Comparison of ENCODE assay signal across 8 cellular contexts in the genomic region with DNA sequence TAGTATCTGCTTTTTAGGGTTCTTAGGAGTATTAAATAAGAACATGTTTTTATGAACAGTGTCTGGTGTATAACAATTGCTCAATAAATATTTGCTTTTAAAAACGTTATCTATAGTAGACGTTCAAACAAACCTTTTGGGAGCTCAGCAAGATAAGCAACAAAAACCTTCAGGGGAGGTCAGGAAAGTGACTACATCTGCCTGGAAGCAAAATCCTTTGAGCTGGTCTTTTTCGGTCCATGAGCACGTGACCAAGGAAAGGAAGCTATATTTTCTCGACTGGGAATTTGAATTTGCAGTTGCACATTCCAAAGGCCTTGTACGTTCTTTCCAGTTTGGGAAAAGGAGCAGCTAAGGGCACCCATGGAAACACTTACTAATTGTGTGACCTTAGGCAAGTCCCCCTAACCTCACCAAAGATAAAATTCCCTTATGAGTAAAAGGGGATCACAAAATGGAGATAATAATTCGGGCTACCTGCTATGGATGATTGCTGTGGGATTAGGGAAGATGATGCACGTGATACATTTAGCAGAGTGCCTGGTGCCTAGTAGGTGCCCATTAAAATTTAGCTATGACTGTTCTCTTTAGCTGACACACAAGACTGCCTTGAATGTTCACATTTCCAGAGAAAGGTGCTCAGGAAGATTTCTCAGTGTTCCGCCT. TPM values are rescaled to one million over a fixed set of nuclear protein-coding genes. Genes with fewer than 3 reads are reported as not detected.
DNase-seq lines count a peak whose midpoint lies in the region; ATAC-seq lines count a peak whose summit lies in the region.

No MANE protein-coding gene starts in this region.

- no peaks in the 10 kb centered on the region for H3K27me3 ChIP-seq in CD4-positive, alpha-beta memory T cell (ENCODE audit: insufficient read depth, low read length)

- H3K4me3 ChIP-seq in CD4-positive, alpha-beta memory T cell (ENCODE audit: low read length in 2 of 2), result peak overlapping the region in 1 of 2 donors; percentile 73

- intact Hi-C loops in CD4-positive, alpha-beta memory T cell (cut with micrococcal nuclease), result loop anchor here (5.0 kb wide), 1 partner anchor 45 kb away; the partner anchor contains the start of gene PTTG1

- ATAC-seq in HG02973 (IDR thresholded peaks at IDR 0.05; ENCODE audit: unreplicated experiment), result peak; percentile 3
- no peak for ATAC-seq in memory B cell (ENCODE audit: low read depth)

- peaks cover 52% of the 10 kb centered on the region for H3K4me1 ChIP-seq in CD4-positive, alpha-beta memory T cell (ENCODE audit: insufficient read depth, low read length)

- H3K27ac Mint-ChIP-seq in CD4-positive, alpha-beta memory T cell, result peak overlapping the region; percentile 90 to 98 (median 97)
- H3K27ac Mint-ChIP-seq in activated naive CD8-positive, alpha-beta T cell treated with anti-CD3 and anti-CD28 coated beads for 36 hours, result peak overlapping the region; percentile 98
- H3K27ac Mint-ChIP-seq in memory B cell, result peak overlapping the region; percentile 89

- H3K36me3 Mint-ChIP-seq in CD4-positive, alpha-beta memory T cell, result peaks cover 0 to 8% of the 10 kb centered on the region in 2 donors
- peaks cover 33% of the 10 kb centered on the region for H3K36me3 Mint-ChIP-seq in activated naive CD8-positive, alpha-beta T cell treated with anti-CD3 and anti-CD28 coated beads for 36 hours
- no peaks in the 10 kb centered on the region for H3K36me3 Mint-ChIP-seq in memory B cell

- peaks cover 39 to 77% (median 57%) of the 10 kb centered on the region in 4 donors for H3K4me1 Mint-ChIP-seq in CD4-positive, alpha-beta memory T cell
- H3K4me1 Mint-ChIP-seq in activated naive CD8-positive, alpha-beta T cell treated with anti-CD3 and anti-CD28 coated beads for 36 hours, result peaks cover 65% of the 10 kb centered on the region
- peaks cover 33% of the 10 kb centered on the region for H3K4me1 Mint-ChIP-seq in memory B cell

- H3K9me3 Mint-ChIP-seq in CD4-positive, alpha-beta memory T cell, result no peaks in the 10 kb centered on the region
- no peaks in the 10 kb centered on the region for H3K9me3 Mint-ChIP-seq in activated naive CD8-positive, alpha-beta T cell treated with anti-CD3 and anti-CD28 coated beads for 36 hours
- no peaks in the 10 kb centered on the region for H3K9me3 Mint-ChIP-seq in memory B cell

- no peaks in the 10 kb centered on the region for H3K27me3 Mint-ChIP-seq in CD4-positive, alpha-beta memory T cell
- no peaks in the 10 kb centered on the region for H3K27me3 Mint-ChIP-seq in activated naive CD8-positive, alpha-beta T cell treated with anti-CD3 and anti-CD28 coated beads for 36 hours
- no peaks in the 10 kb centered on the region for H3K27me3 Mint-ChIP-seq in memory B cell

- H3K27ac ChIP-seq in CD4-positive, alpha-beta memory T cell (ENCODE audit: low read depth, low read length), result peak overlapping the region; percentile 70

- POLR2A ChIA-PET in CD4-positive, alpha-beta memory T cell (lab: Charles Lee; ENCODE audit: partially characterized antibody), result interaction anchor here (1.2 to 4.4 kb wide), 10 partner anchors 10 to 48 kb away, joined by 3 to 35 read pairs (median 13); partner anchors contain the start of genes PTTG1 and SLU7

- CTCF ChIA-PET in CD4-positive, alpha-beta memory T cell (lab: Charles Lee; ENCODE audit: partially characterized antibody), result interaction anchor here (0.9 to 5.3 kb wide), 9 partner anchors 8 to 480 kb away, joined by 3 to 78 read pairs (median 5); partner anchors contain the start of gene PTTG1

- DNase-seq in CD4-positive, alpha-beta memory T cell, result no peak
- DNase-seq in activated naive CD8-positive, alpha-beta T cell treated with anti-CD3 and anti-CD28 coated beads for 36 hours, result no peak
- DNase-seq in memory B cell (ENCODE audit: low spot score in 2 of 2) (no peak), putamen (ENCODE audit: low spot score) (no peak), medulla oblongata (ENCODE audit: extremely low spot score) (no peak), UCSD-AML1 (lab: John Stamatoyannopoulos, UW; ENCODE audit: unreplicated experiment) (no peak), NCI-H1092 treated with DMSO at 0.1 percent for 48 hours (lab: John Stamatoyannopoulos, UW) (no peak)

- H3K9me3 ChIP-seq in CD4-positive, alpha-beta memory T cell (ENCODE audit: control insufficient read depth in 1 of 2, low read length in 2 of 2), result no peaks in the 10 kb centered on the region

- H3K36me3 ChIP-seq in CD4-positive, alpha-beta memory T cell (ENCODE audit: insufficient read depth, low read length), result no peaks in the 10 kb centered on the region

- H3K4me3 Mint-ChIP-seq in CD4-positive, alpha-beta memory T cell, result peak overlapping the region; percentile 90 to 99 (median 96)
- peak overlapping the region; percentile 99 for H3K4me3 Mint-ChIP-seq in activated naive CD8-positive, alpha-beta T cell treated with anti-CD3 and anti-CD28 coated beads for 36 hours
- peak overlapping the region; percentile 95 for H3K4me3 Mint-ChIP-seq in memory B cell

RNA-seq across cellular contexts. Expression of gene PTTG1, which starts 45.4 kb away (rescaled TPM):
- total RNA-seq in CD4-positive, alpha-beta memory T cell, result 10 to 100 TPM in 1 of 2 experiments, 1 to 10 TPM in 1; 9.2 to 11.7 TPM
- polyA plus RNA-seq in CD4-positive, alpha-beta memory T cell, result 10 to 100 TPM; 19.9 to 20.2 TPM
- 100 to 1,000 TPM; 102 to 105 TPM for total RNA-seq in activated naive CD8-positive, alpha-beta T cell treated with anti-CD3 and anti-CD28 coated beads for 36 hours

RNA-seq across cellular contexts. Expression of gene SLU7, which starts 48.1 kb away (rescaled TPM):
- 10 to 100 TPM; 86.8 to 93.9 TPM for total RNA-seq in CD4-positive, alpha-beta memory T cell
- 10 to 100 TPM; 50.8 to 88.4 TPM for polyA plus RNA-seq in CD4-positive, alpha-beta memory T cell
- total RNA-seq in activated naive CD8-positive, alpha-beta T cell treated with anti-CD3 and anti-CD28 coated beads for 36 hours, result 10 to 100 TPM; 42.2 to 43.7 TPM

Comparison
In these comparisons a context has a peak if more than half of its experiments do, and no peak if none do; other contexts are left out.
1. RNA of gene PTTG1, which starts 45.4 kb away (total RNA-seq): 102 to 105 TPM in activated naive CD8-positive, alpha-beta T cell treated with anti-CD3 and anti-CD28 coated beads for 36 hours; 9.2 to 11.7 TPM in CD4-positive, alpha-beta memory T cell; every median in the first group is over 4 times any median in the second.
2. Peak in every context shown above with its lines, with median percentiles within 50 percentile points of each other: H3K27ac Mint-ChIP-seq and H3K4me3 Mint-ChIP-seq.